In the genomic region with DNA sequence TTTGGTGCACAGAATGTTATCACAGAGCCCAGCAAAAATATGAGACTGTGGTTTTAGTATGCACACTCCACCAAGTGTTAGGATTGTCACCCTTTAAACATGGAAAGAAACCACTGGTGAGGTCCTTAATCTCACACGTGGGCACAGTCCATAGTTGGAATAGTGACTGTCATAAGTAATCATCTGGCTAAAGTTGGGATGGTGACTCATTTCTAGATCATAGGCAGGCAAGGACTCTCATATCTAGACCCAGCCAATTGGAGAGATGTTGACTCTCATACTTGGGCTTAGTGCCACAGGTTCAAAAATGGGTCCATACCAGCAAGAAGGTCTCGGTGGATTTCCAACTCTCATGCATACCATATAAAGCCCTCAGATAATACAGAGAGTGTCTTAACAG, we compare ENCODE assay signal across 21 cellular contexts.
"Had no signal": no experiment of that assay in that cellular context is flagged by ENCODE, and none has a peak within 500 bp of the region (broad histone marks: within the 10 kb centered on the region; RNA-seq: fewer than 3 reads in every experiment).

No MANE protein-coding gene starts in this region.

- H3K36me3 ChIP-seq: esophagus squamous epithelium, gastroesophageal sphincter, neutrophil, transverse colon, vagina had no signal

- H3K4me1 ChIP-seq: body of pancreas, esophagus squamous epithelium, gastroesophageal sphincter, transverse colon, vagina had no signal

- ATAC-seq: body of pancreas; gastroesophageal sphincter; left lobe of liver; stimulated activated naive CD8-positive, alpha-beta T cell treated with anti-CD3 and anti-CD28 coated beads, Interleukin-15, Interleukin-2, amounts not matched to agents 100 U/mL and 50 U/mL, for 24 hours had no signal

- H3K27me3 ChIP-seq: body of pancreas, esophagus squamous epithelium, gastroesophageal sphincter, neutrophil, transverse colon, vagina had no signal

- H3K4me3 ChIP-seq: body of pancreas, esophagus squamous epithelium, gastroesophageal sphincter, skin epidermis, transverse colon, vagina had no signal

- DNase-seq: activated CD4-positive, alpha-beta T cell treated with anti-CD3 and anti-CD28 coated beads, Interleukin-2, amount 50 U/mL, for 4 hours; activated CD4-positive, CD25-positive, alpha-beta regulatory T cell treated with anti-CD3 and anti-CD28 coated beads, Interleukin-2, amount 50 U/mL, for 72 hours; activated naive CD4-positive, alpha-beta T cell treated with anti-CD3 and anti-CD28 coated beads, Interleukin-2, amount 10 ng/mL, durations not matched to agents 7 days and 5 days; body of pancreas; cortex of kidney; effector CD4-positive, alpha-beta T cell; esophagus squamous epithelium; islet precursor cell; mammary epithelial cell; natural killer cell; retina; stimulated activated CD4-positive, alpha-beta T cell treated with anti-CD3 and anti-CD28 coated beads, Interleukin-4, amount 100 ng/mL, for 24 hours; stimulated activated naive CD8-positive, alpha-beta T cell treated with anti-CD3 and anti-CD28 coated beads, Interleukin-15, Interleukin-2, amounts not matched to agents 100 U/mL and 50 U/mL, for 24 hours; T-helper 1 cell; T1000; transverse colon had no signal

- H3K9me3 ChIP-seq: body of pancreas, gastroesophageal sphincter, transverse colon, vagina had no signal

- H3K27ac ChIP-seq: body of pancreas, esophagus squamous epithelium, gastroesophageal sphincter, neutrophil, skin epidermis, transverse colon, vagina had no signal
